32 cellular contexts compared by ENCODE assay signal in the genomic region with DNA sequence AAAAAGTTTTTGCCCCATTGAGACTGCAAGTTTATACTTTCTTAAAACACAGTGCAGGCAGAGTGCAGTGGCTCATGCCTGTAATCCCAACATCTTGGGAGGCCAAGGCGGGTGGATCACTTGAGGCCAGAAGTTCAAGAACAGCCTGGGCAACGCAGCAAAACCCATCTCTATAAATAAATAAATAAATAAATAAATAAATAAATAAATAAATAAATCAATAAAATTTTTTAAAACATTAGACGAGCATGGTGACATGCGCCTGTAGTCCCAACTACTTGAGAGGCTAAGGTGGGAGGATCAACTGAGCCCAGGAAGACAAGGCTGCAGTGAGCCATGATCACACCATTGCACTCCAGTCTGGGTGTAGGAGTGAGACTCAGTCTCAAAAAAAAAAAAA.
"Had no signal": no experiment of that assay in that cellular context is flagged by ENCODE, and none has a peak within 500 bp of the region (broad histone marks: within the 10 kb centered on the region; RNA-seq: fewer than 3 reads in every experiment).

No MANE protein-coding gene starts in this region.

- H3K9me3 ChIP-seq: adrenal gland, ascending aorta, body of pancreas, breast epithelium had no signal

- DNase-seq: activated effector memory CD4-positive, alpha-beta T cell treated with anti-CD3 and anti-CD28 coated beads, Interleukin-2, amount 50 U/mL, for 16 hours; activated effector memory CD4-positive, alpha-beta T cell treated with Interleukin-2 at 50 U/mL for 16 hours; activated gamma-delta T cell; activated gamma-delta T cell treated with Interleukin-2 at 50 U/mL for 16 hours; activated naive CD4-positive, alpha-beta T cell; activated naive CD4-positive, alpha-beta T cell treated with anti-CD3 and anti-CD28 coated beads for 36 hours; activated naive CD4-positive, alpha-beta T cell treated with anti-CD3 and anti-CD28 coated beads, Interleukin-2, amount 10 ng/mL, durations not matched to agents 7 days and 5 days; activated naive CD4-positive, alpha-beta T cell treated with anti-CD3 and anti-CD28 coated beads, Interleukin-2, amount 50 U/mL, for 16 hours; activated naive CD4-positive, alpha-beta T cell treated with Interleukin-2 at 50 U/mL for 16 hours; activated naive CD8-positive, alpha-beta T cell treated with anti-CD3 and anti-CD28 coated beads for 36 hours; activated naive CD8-positive, alpha-beta T cell treated with anti-CD3 and anti-CD28 coated beads, Interleukin-2, amount 10 ng/mL, durations not matched to agents 7 days and 5 days; activated naive CD8-positive, alpha-beta T cell treated with anti-CD3 and anti-CD28 coated beads, Interleukin-2, amount 50 U/mL, for 24 hours; activated T-cell treated with anti-CD3 and anti-CD28 coated beads, Interleukin-2, amount 50 U/mL, for 4 hours; activated T-cell treated with anti-CD3 and anti-CD28 coated beads, Interleukin-2, amount 50 U/mL, for 48 hours; activated T-cell treated with anti-CD3 and anti-CD28 coated beads, Interleukin-2, amount 50 U/mL, for 72 hours; adrenal gland; amniotic stem cell; amygdala; anterior cingulate cortex; aorta; body of pancreas; brain microvascular endothelial cell; caudate nucleus; central memory CD4-positive, alpha-beta T cell; cerebellar nuclear complex had no signal

- H3K27ac ChIP-seq: adrenal gland, ascending aorta, body of pancreas, brain microvascular endothelial cell, breast epithelium, cardiac muscle cell had no signal

- H3K4me3 ChIP-seq: adrenal gland, ascending aorta, body of pancreas, breast epithelium, cardiac muscle cell had no signal

- H3K4me1 ChIP-seq: adrenal gland, ascending aorta, body of pancreas, breast epithelium had no signal

- H3K36me3 ChIP-seq: adrenal gland, ascending aorta, brain microvascular endothelial cell, cardiac muscle cell had no signal

- ATAC-seq: activated naive CD4-positive, alpha-beta T cell treated with anti-CD3 and anti-CD28 coated beads, Interleukin-2, amount 50 U/mL, for 72 hours; activated naive CD8-positive, alpha-beta T cell treated with anti-CD3 and anti-CD28 coated beads, Interleukin-2, amount 50 U/mL, for 24 hours; activated T-cell treated with anti-CD3 and anti-CD28 coated beads, Interleukin-2, amount 50 U/mL, for 4 hours; activated T-cell treated with anti-CD3 and anti-CD28 coated beads, Interleukin-2, amount 50 U/mL, for 72 hours; activated T-helper 17 cell treated with anti-CD3 and anti-CD28 coated beads, Interleukin-2, amount 50 U/mL, for 72 hours; body of pancreas had no signal

- FAIRE-seq: astrocyte, bronchial epithelial cell had no signal
